Comparison of ENCODE assay signal across 9 cellular contexts in genomic region chr12:89016970-89017778, GRCh38.
DNase-seq lines count a peak whose midpoint lies in the region; ATAC-seq, FAIRE-seq and TF ChIP-seq lines count a peak whose summit lies in the region.
"Had no signal": no experiment of that assay in that cellular context is flagged by ENCODE, and none has a peak within 500 bp of the region (broad histone marks: within the 10 kb centered on the region; RNA-seq: fewer than 3 reads in every experiment).

No MANE protein-coding gene starts in this region.

- peak; percentile 80 for FAIRE-seq in GM18507 (lab: Jason Lieb, UNC)

- peak; percentile 80 for DNase-seq in Ammon's horn (ENCODE audit: low spot score)
- DNase-seq in GM18507 (ENCODE audit: extremely low spot score, insufficient read length, low read depth), result no peak
- DNase-seq in NOMO-1 treated with DMSO at 0.1 percent for 48 hours (lab: John Stamatoyannopoulos, UW; ENCODE audit: unreplicated experiment), result peak; percentile 56
- peak; percentile 66 for DNase-seq in astrocyte of the cerebellum (ENCODE audit: low read depth)
- peak; percentile 1 to 66 for DNase-seq in hippocampal formation (lab: John Stamatoyannopoulos, UW)
- peak; percentile 31 for DNase-seq in retinal pigment epithelial cell (ENCODE audit: low read depth)

- H3K4me3 ChIP-seq in astrocyte of the cerebellum (ENCODE audit: low read depth, low read length), result peak overlapping the region; percentile 34
- H3K4me3 ChIP-seq in retinal pigment epithelial cell (ENCODE audit: low read length), result no peak overlapping the region
- H3K4me3 ChIP-seq: SJSA1 had no signal

- in situ Hi-C loops in astrocyte of the cerebellum (cut with HindIII; ENCODE audit: low sequenced_read_pairs), result no loop called here

- TF ChIP-seq CTCF in astrocyte of the cerebellum (IDR thresholded peaks at IDR 0.05; ENCODE audit: low read depth, low read length, missing control alignments), result peak; percentile 73
- TF ChIP-seq CTCF in retinal pigment epithelial cell (conservative IDR thresholded peaks at IDR 0.05; ENCODE audit: low read depth, low read length), result peak; percentile 74

- no peak for TF ChIP-seq EP300 in Ishikawa (IDR thresholded peaks at IDR 0.05; ENCODE audit: borderline replicate concordance)

- ATAC-seq in GM19397 (IDR thresholded peaks at IDR 0.05; ENCODE audit: unreplicated experiment), result no peak

- peak; percentile 80 for TF ChIP-seq RAD21 in Ishikawa (IDR thresholded peaks at IDR 0.05; ENCODE audit: low read depth)

TF ChIP-seq in Ishikawa, 13 proteins besides CTCF, POLR2A, EP300 and RAD21:
- TF ChIP-seq TCF12 (IDR thresholded peaks at IDR 0.05; ENCODE audit: low read depth) (no peak), TEAD4 (IDR thresholded peaks at IDR 0.05) (no peak), TAF1 (IDR thresholded peaks at IDR 0.05; ENCODE audit: low read depth) (no peak), REST (IDR thresholded peaks at IDR 0.05; ENCODE audit: low read depth) (no peak), NFIC (IDR thresholded peaks at IDR 0.05) (no peak), USF1 (IDR thresholded peaks at IDR 0.05) (no peak), ZBTB7A (IDR thresholded peaks at IDR 0.05; ENCODE audit: low read depth) (no peak), EGR1 (IDR thresholded peaks at IDR 0.05) (no peak), CEBPB (IDR thresholded peaks at IDR 0.05) (no peak), YY1 (IDR thresholded peaks at IDR 0.05; ENCODE audit: low read depth) (no peak), FOXM1 (IDR thresholded peaks at IDR 0.05; ENCODE audit: borderline replicate concordance, low read depth) (no peak), CREB1 (IDR thresholded peaks at IDR 0.05; ENCODE audit: low read depth) (no peak)
- TF ChIP-seq, protein P1, sequence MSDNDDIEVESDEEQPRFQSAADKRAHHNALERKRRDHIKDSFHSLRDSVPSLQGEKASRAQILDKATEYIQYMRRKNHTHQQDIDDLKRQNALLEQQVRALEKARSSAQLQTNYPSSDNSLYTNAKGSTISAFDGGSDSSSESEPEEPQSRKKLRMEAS (IDR thresholded peaks at IDR 0.05), result no peak
